In the genomic region with DNA sequence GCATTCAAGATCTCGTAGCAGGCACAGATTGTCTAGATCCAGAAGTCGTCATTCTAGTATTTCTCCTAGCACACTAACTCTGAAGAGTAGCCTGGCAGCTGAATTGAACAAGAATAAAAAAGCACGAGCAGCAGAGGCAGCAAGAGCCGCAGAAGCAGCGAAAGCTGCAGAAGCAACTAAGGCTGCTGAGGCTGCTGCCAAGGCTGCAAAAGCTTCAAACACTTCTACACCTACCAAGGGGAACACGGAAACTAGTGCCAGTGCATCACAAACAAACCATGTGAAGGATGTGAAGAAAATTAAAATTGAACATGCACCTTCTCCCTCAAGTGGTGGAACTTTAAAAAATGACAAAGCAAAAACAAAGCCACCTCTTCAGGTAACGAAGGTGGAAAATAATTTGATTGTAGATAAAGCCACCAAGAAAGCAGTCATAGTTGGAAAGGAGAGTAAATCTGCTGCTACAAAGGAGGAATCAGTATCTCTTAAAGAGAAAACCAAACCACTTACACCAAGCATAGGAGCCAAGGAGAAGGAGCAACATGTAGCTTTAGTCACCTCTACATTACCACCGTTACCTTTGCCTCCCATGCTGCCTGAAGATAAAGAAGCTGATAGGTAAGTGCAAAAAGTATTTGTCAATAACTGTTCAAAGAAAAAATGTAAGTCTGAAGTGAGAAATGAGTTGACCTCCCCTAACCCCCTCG, we compare ENCODE assay signal across 13 cellular contexts. TPM values are rescaled to one million over a fixed set of nuclear protein-coding genes. Genes with fewer than 3 reads are reported as not detected.
DNase-seq lines count a peak whose midpoint lies in the region; ATAC-seq, FAIRE-seq and TF ChIP-seq lines count a peak whose summit lies in the region.
"Had no signal": no experiment of that assay in that cellular context is flagged by ENCODE, and none has a peak within 500 bp of the region (broad histone marks: within the 10 kb centered on the region; RNA-seq: fewer than 3 reads in every experiment).

No MANE protein-coding gene starts in this region.

- H3K27me3 Mint-ChIP-seq in natural killer cell (ENCODE audit: low read depth in 2 of 2): no peaks in the 10 kb centered on the region
- H3K27me3 Mint-ChIP-seq in natural killer cell treated with Interleukin-12 subunit alpha and Interleukin-12 subunit beta and Interleukin-15 and Interleukin-18, amount 100 ng/mL, for 72 hours: no peaks in the 10 kb centered on the region
- no peaks in the 10 kb centered on the region for H3K27me3 Mint-ChIP-seq in activated naive CD4-positive, alpha-beta T cell treated with anti-CD3 and anti-CD28 coated beads, Interleukin-2, amount 50 U/mL, for 24 hours
- H3K27me3 Mint-ChIP-seq: B cell had no signal

- no peaks in the 10 kb centered on the region for H3K9me3 Mint-ChIP-seq in natural killer cell
- H3K9me3 Mint-ChIP-seq in natural killer cell treated with Interleukin-12 subunit alpha and Interleukin-12 subunit beta and Interleukin-15 and Interleukin-18, amount 100 ng/mL, for 72 hours: no peaks in the 10 kb centered on the region
- H3K9me3 Mint-ChIP-seq in activated naive CD4-positive, alpha-beta T cell treated with anti-CD3 and anti-CD28 coated beads, Interleukin-2, amount 50 U/mL, for 24 hours: no peaks in the 10 kb centered on the region

- TF ChIP-seq POLR2A in thyroid gland (IDR thresholded peaks at IDR 0.05) (peak in 1 of 2 donors; percentile 24), esophagus muscularis mucosa (IDR thresholded peaks at IDR 0.05; ENCODE audit: low read depth) (no peak)

- H3K4me1 Mint-ChIP-seq in natural killer cell: peaks cover 50 to 52% of the 10 kb centered on the region in 2 donors
- peaks cover 31 to 44% of the 10 kb centered on the region in 2 donors for H3K4me1 Mint-ChIP-seq in natural killer cell treated with Interleukin-12 subunit alpha and Interleukin-12 subunit beta and Interleukin-15 and Interleukin-18, amount 100 ng/mL, for 72 hours (ENCODE audit: low read depth in 2 of 2)
- H3K4me1 Mint-ChIP-seq in activated naive CD4-positive, alpha-beta T cell treated with anti-CD3 and anti-CD28 coated beads, Interleukin-2, amount 50 U/mL, for 24 hours: peaks cover 62% of the 10 kb centered on the region

- H3K36me3 Mint-ChIP-seq in natural killer cell: no peaks in the 10 kb centered on the region
- H3K36me3 Mint-ChIP-seq in natural killer cell treated with Interleukin-12 subunit alpha and Interleukin-12 subunit beta and Interleukin-15 and Interleukin-18, amount 100 ng/mL, for 72 hours: no peaks in the 10 kb centered on the region
- H3K36me3 Mint-ChIP-seq in activated naive CD4-positive, alpha-beta T cell treated with anti-CD3 and anti-CD28 coated beads, Interleukin-2, amount 50 U/mL, for 24 hours: peaks cover 7% of the 10 kb centered on the region

- H3K9me3 ChIP-seq in keratinocyte (ENCODE audit: control insufficient read depth, low read depth, low read length): no peaks in the 10 kb centered on the region
- no peaks in the 10 kb centered on the region for H3K9me3 ChIP-seq in thyroid gland
- H3K9me3 ChIP-seq in effector memory CD4-positive, alpha-beta T cell (ENCODE audit: control insufficient read depth, low read length): no peaks in the 10 kb centered on the region
- H3K9me3 ChIP-seq in esophagus muscularis mucosa: no peaks in the 10 kb centered on the region

- 42 to 50% methylated on average over 9 of the region's 9 CpGs for WGBS in thyroid gland, 2 donors
- WGBS in esophagus muscularis mucosa: 74% methylated on average over 9 of the region's 9 CpGs

- peaks cover 3% of the 10 kb centered on the region for H4K20me1 ChIP-seq in keratinocyte (ENCODE audit: control insufficient read depth, extremely low read depth, insufficient read depth, low read length)

- TF ChIP-seq EP300 in esophagus muscularis mucosa (IDR thresholded peaks at IDR 0.05): no peak

- peak overlapping the region; percentile 81 to 82 for H3K27ac Mint-ChIP-seq in natural killer cell
- H3K27ac Mint-ChIP-seq in natural killer cell treated with Interleukin-12 subunit alpha and Interleukin-12 subunit beta and Interleukin-15 and Interleukin-18, amount 100 ng/mL, for 72 hours: peak overlapping the region in 1 of 2 donors; percentile 41
- H3K27ac Mint-ChIP-seq in activated naive CD4-positive, alpha-beta T cell treated with anti-CD3 and anti-CD28 coated beads, Interleukin-2, amount 50 U/mL, for 24 hours: peak overlapping the region; percentile 91
- H3K27ac Mint-ChIP-seq: B cell had no signal

- dilution Hi-C loops in keratinocyte (cut with MboI; ENCODE audit: extremely low pct_ligation_motif_present, low sequenced_read_pairs): no loop called here

- H2AFZ ChIP-seq in keratinocyte (ENCODE audit: control insufficient read depth, low read length): peak overlapping the region; percentile 32

- peaks cover 68% of the 10 kb centered on the region for H3K79me2 ChIP-seq in keratinocyte (ENCODE audit: control insufficient read depth, insufficient read depth, low read length)

- peak in 2 of 3 donors; percentile 21 to 36 for ATAC-seq in natural killer cell
- no peak for ATAC-seq in natural killer cell treated with Interleukin-12 subunit alpha and Interleukin-12 subunit beta and Interleukin-15 and Interleukin-18, amount 100 ng/mL, for 72 hours

- H3K27ac ChIP-seq in keratinocyte (ENCODE audit: control insufficient read depth, insufficient read depth, low read length): no peak overlapping the region
- peak overlapping the region; percentile 31 to 49 (median 31) for H3K27ac ChIP-seq in thyroid gland
- H3K27ac ChIP-seq in effector memory CD4-positive, alpha-beta T cell (ENCODE audit: insufficient read depth, low read length, poor library complexity, severe bottlenecking): no peak overlapping the region
- no peak overlapping the region for H3K27ac ChIP-seq in esophagus muscularis mucosa (replicated peaks in 1 of 4)

- H3K9me1 ChIP-seq in keratinocyte (ENCODE audit: control insufficient read depth, extremely low read depth, insufficient read depth, low read length): no peaks in the 10 kb centered on the region

- H3K27me3 ChIP-seq in keratinocyte (ENCODE audit: control insufficient read depth, extremely low read depth, insufficient read depth, low read length) (no peaks in the 10 kb centered on the region), thyroid gland (no peaks in the 10 kb centered on the region), esophagus muscularis mucosa (no peaks in the 10 kb centered on the region)
- no peaks in the 10 kb centered on the region for H3K27me3 ChIP-seq in effector memory CD4-positive, alpha-beta T cell (replicated peaks; ENCODE audit: control insufficient read depth, insufficient read depth, low read length, poor library complexity, severe bottlenecking)

- H3K4me2 ChIP-seq in keratinocyte (ENCODE audit: control insufficient read depth, extremely low read depth, insufficient read depth, low read depth, low read length): no peak overlapping the region

- H3K4me3 Mint-ChIP-seq in natural killer cell: no peak overlapping the region
- H3K4me3 Mint-ChIP-seq in natural killer cell treated with Interleukin-12 subunit alpha and Interleukin-12 subunit beta and Interleukin-15 and Interleukin-18, amount 100 ng/mL, for 72 hours: no peak overlapping the region
- H3K4me3 Mint-ChIP-seq in activated naive CD4-positive, alpha-beta T cell treated with anti-CD3 and anti-CD28 coated beads, Interleukin-2, amount 50 U/mL, for 24 hours: peak overlapping the region; percentile 39
- H3K4me3 Mint-ChIP-seq: B cell had no signal

- no peak for FAIRE-seq in keratinocyte (lab: Jason Lieb, UNC)
- FAIRE-seq: GM12891 had no signal

- H3K4me3 ChIP-seq in keratinocyte (ENCODE audit: control insufficient read depth in 2 of 3, extremely low read depth in 1 of 3, insufficient read depth in 2 of 3, low read depth in 1 of 3, low read length in 3 of 3) (no peak overlapping the region), thyroid gland (replicated peaks in 1 of 3) (no peak overlapping the region), esophagus muscularis mucosa (no peak overlapping the region)
- H3K4me3 ChIP-seq in effector memory CD4-positive, alpha-beta T cell (ENCODE audit: insufficient read depth, low read depth, low read length, poor library complexity, severe bottlenecking): no peak overlapping the region

- TF ChIP-seq CTCF in natural killer cell (IDR thresholded peaks at IDR 0.05): no peak
- TF ChIP-seq CTCF in keratinocyte (optimal IDR thresholded peaks at IDR 0.05 in 1 of 3, IDR thresholded peaks at IDR 0.05 in 1 of 3, conservative IDR thresholded peaks at IDR 0.05 in 1 of 3; ENCODE audit: extremely low read depth in 1 of 3, insufficient read depth in 2 of 3, low read length in 3 of 3): no peak
- peak in 1 of 6 experiments; percentile 26 for TF ChIP-seq CTCF in thyroid gland (IDR thresholded peaks at IDR 0.05)
- no peak for TF ChIP-seq CTCF in esophagus muscularis mucosa (IDR thresholded peaks at IDR 0.05)

- DNase-seq in natural killer cell: no peak
- DNase-seq in natural killer cell treated with Interleukin-12 subunit alpha and Interleukin-12 subunit beta and Interleukin-15 and Interleukin-18, amount 100 ng/mL, for 72 hours (ENCODE audit: low spot score): no peak
- no peak for DNase-seq in keratinocyte (ENCODE audit: low read depth, low spot score)
- peak; percentile 76 to 79 for DNase-seq in thyroid gland
- DNase-seq in SKM-1 (lab: John Stamatoyannopoulos, UW; ENCODE audit: unreplicated experiment): no peak
- DNase-seq in effector memory CD4-positive, alpha-beta T cell: no peak
- DNase-seq in esophagus muscularis mucosa (ENCODE audit: extremely low spot score): no peak
- DNase-seq: activated CD4-positive, alpha-beta T cell treated with anti-CD3 and anti-CD28 coated beads for 48 hours; cortex of kidney; NCI-H446 had no signal

- intact Hi-C loops in natural killer cell (cut with micrococcal nuclease) (loop anchor here (5.0 kb wide), 1 partner anchor 35 kb away; a partner anchor contains a TSS), thyroid gland (cut with DNase I) (no loop called here), esophagus muscularis mucosa (cut with DNase I) (no loop called here)

- H3K9ac ChIP-seq in keratinocyte (ENCODE audit: control insufficient read depth, extremely low read depth, insufficient read depth, low read length): no peak overlapping the region

- H3K36me3 ChIP-seq in keratinocyte (ENCODE audit: control insufficient read depth in 2 of 2, extremely low read depth in 1 of 2, insufficient read depth in 2 of 2, low read length in 2 of 2): peaks cover 0 to 12% of the 10 kb centered on the region in 2 experiments
- H3K36me3 ChIP-seq in thyroid gland: no peaks in the 10 kb centered on the region
- peaks cover 7% of the 10 kb centered on the region for H3K36me3 ChIP-seq in effector memory CD4-positive, alpha-beta T cell (ENCODE audit: control insufficient read depth, insufficient read depth, low read length)
- H3K36me3 ChIP-seq in esophagus muscularis mucosa: peaks cover 0 to 14% (median 12%) of the 10 kb centered on the region in 4 donors

- no peaks in the 10 kb centered on the region for H3K4me1 ChIP-seq in keratinocyte (ENCODE audit: control insufficient read depth, extremely low read depth, insufficient read depth, low read length)
- peaks cover 25 to 27% of the 10 kb centered on the region in 2 donors for H3K4me1 ChIP-seq in thyroid gland
- peaks cover 5% of the 10 kb centered on the region for H3K4me1 ChIP-seq in effector memory CD4-positive, alpha-beta T cell (ENCODE audit: control insufficient read depth, insufficient read depth, low read length, poor library complexity, severe bottlenecking)
- peaks cover 15 to 47% (median 42%) of the 10 kb centered on the region in 4 donors for H3K4me1 ChIP-seq in esophagus muscularis mucosa

RNA-seq across cellular contexts. Expression of a gene that starts 37.7 kb away (rescaled TPM):
- total RNA-seq in natural killer cell (100 to 1,000 TPM; 149 to 179 (median 163) TPM), thyroid gland (100 to 1,000 TPM; 131 to 191 (median 141) TPM), esophagus muscularis mucosa (10 to 100 TPM; 50.9 to 73.5 (median 63.5) TPM)
- total RNA-seq in natural killer cell treated with Interleukin-12 subunit alpha and Interleukin-12 subunit beta and Interleukin-15 and Interleukin-18, amount 100 ng/mL, for 72 hours: 10 to 100 TPM; 53.4 to 68.9 TPM
- polyA plus RNA-seq in keratinocyte: 22.0 to 30.7 TPM (median 25.4 TPM) in 3 replicates
- 28.9 TPM for polyA plus RNA-seq in keratinocyte (2011; ENCODE audit: low read depth)
- 11.7 and 23.7 TPM in 2 replicates for polyA plus RNA-seq in keratinocyte (2011; cell fraction: cytosol; rRNA removed)
- polyA plus RNA-seq in keratinocyte (2011; cell fraction: nucleus; rRNA removed): 49.2 and 52.8 TPM in 2 replicates
- 20.8 and 23.7 TPM in 2 replicates for polyA plus RNA-seq in keratinocyte (2012; ENCODE audit: low replicate concordance)
- 27.6 to 74.1 TPM (median 50.2 TPM) in 3 replicates for polyA minus RNA-seq in keratinocyte
- polyA minus RNA-seq in keratinocyte (2011; cell fraction: cytosol; rRNA and poly(A)+ RNA removed): 19.4 TPM
- polyA minus RNA-seq in keratinocyte (2011; cell fraction: nucleus; rRNA and poly(A)+ RNA removed): 42.1 and 77.6 TPM in 2 replicates

Comparison
In these comparisons a context has a peak if more than half of its experiments do, and no peak if none do; other contexts are left out.
1. ATAC-seq: peak in natural killer cell (2 of 3); none in natural killer cell treated with Interleukin-12 subunit alpha and Interleukin-12 subunit beta and Interleukin-15 and Interleukin-18, amount 100 ng/mL, for 72 hours (0 of 2).
2. DNase-seq: peak in thyroid gland (2 of 2); none in natural killer cell (single experiment), natural killer cell treated with Interleukin-12 subunit alpha and Interleukin-12 subunit beta and Interleukin-15 and Interleukin-18, amount 100 ng/mL, for 72 hours (single experiment), keratinocyte (single experiment), SKM-1 (single experiment), effector memory CD4-positive, alpha-beta T cell (0 of 3) and esophagus muscularis mucosa (single experiment).
3. H3K27ac ChIP-seq: peak in thyroid gland (3 of 3); none in keratinocyte (single experiment), effector memory CD4-positive, alpha-beta T cell (single experiment) and esophagus muscularis mucosa (0 of 4).